ENCODE assay signal across 8 cellular contexts in genomic region chr15:63381301-63382192, GRCh38. TPM values are rescaled to one million over a fixed set of nuclear protein-coding genes. Genes with fewer than 3 reads are reported as not detected.
DNase-seq lines count a peak whose midpoint lies in the region; ATAC-seq and TF ChIP-seq lines count a peak whose summit lies in the region.

Gene CA12, minus strand, starts transcription at chr15:63381846. Its CDS starts 126 bp downstream, at chr15:63381720.

- intact Hi-C loops in A673 (cut with micrococcal nuclease; ENCODE audit: unreplicated experiment) (no loop called here), HCT116 (cut with micrococcal nuclease) (no loop called here)

- H2AFZ ChIP-seq in HCT116 (ENCODE audit: low read depth, low read length, poor library complexity, severe bottlenecking): peak within 1 kb of the TSS; percentile 75

- peak within 1 kb of the TSS; percentile 57 for H3K9ac ChIP-seq in HCT116 (ENCODE audit: low read length)

- BruUV-seq in A673 (replicated peaks; lab: Mats Ljungman, UMichigan) (no TSS peak), HCT116 (replicated peaks; lab: Mats Ljungman, UMichigan) (no TSS peak)

- CTCF ChIA-PET in A673 (lab: Charles Lee) (no interaction called here), HCT116 (lab: Charles Lee) (no interaction called here)

- DNase-seq in A673 (ENCODE audit: low spot score) (peak; percentile 24), HCT116 (ENCODE audit: low read depth, low spot score) (no peak), omental fat pad (ENCODE audit: low spot score) (no peak), SIG-M5 treated with dmso at 0.1 percent for 504 hours (lab: John Stamatoyannopoulos, UW; ENCODE audit: unreplicated experiment) (no peak)
- DNase-seq in activated T-cell treated with anti-CD3 and anti-CD28 coated beads, Interleukin-2, amount 50 U/mL, for 48 hours: peak; percentile 43 to 48

- H3K27ac ChIP-seq in A673 (ENCODE audit: low read depth, low read length, poor library complexity, severe bottlenecking) (no peak within 1 kb of the TSS), HCT116 (ENCODE audit: low read depth, low read length) (peak within 1 kb of the TSS; percentile 7; the same call in 1 of the 2 replicates), gastroesophageal sphincter (peak within 1 kb of the TSS in 2 of 4 donors; percentile 39 to 69)

- WGBS in gastroesophageal sphincter (ENCODE audit: low coverage in 1 of 2), 2 donors: 0 to 5% methylated on average over 9 to 17 of the region's 58 CpGs

- no peaks in the 10 kb centered on the region for H4K20me1 ChIP-seq in HCT116 (ENCODE audit: insufficient read depth)

- no peak for TF ChIP-seq CTCF in A673 (conservative IDR thresholded peaks at IDR 0.05; ENCODE audit: low read depth, low read length)
- TF ChIP-seq CTCF in HCT116 (IDR thresholded peaks at IDR 0.05 in 2 of 3, conservative IDR thresholded peaks at IDR 0.05 in 1 of 3; ENCODE audit: borderline replicate concordance in 1 of 3, insufficient read depth in 1 of 3, low read depth in 2 of 3, low read length in 2 of 3): no peak
- no peak for TF ChIP-seq CTCF in gastroesophageal sphincter (IDR thresholded peaks at IDR 0.05)
- TF ChIP-seq CTCF in omental fat pad (IDR thresholded peaks at IDR 0.05): no peak

- ATAC-seq in HCT116: peak; percentile 80
- peak; percentile 69 for ATAC-seq in gastroesophageal sphincter
- peak; percentile 69 for ATAC-seq in omental fat pad (ENCODE audit: low FRiP score)
- no peak for ATAC-seq in HG03108 (IDR thresholded peaks at IDR 0.05; ENCODE audit: unreplicated experiment)
- no peak for ATAC-seq in GM19463 (IDR thresholded peaks at IDR 0.05; ENCODE audit: unreplicated experiment)

- RAD21 ChIA-PET in HCT116 (lab: Charles Lee; ENCODE audit: low non-redundant PET in 1 of 2, low total read pairs in 2 of 2, uncharacterized antibody in 2 of 2, unreplicated experiment in 2 of 2): no interaction called here

- H3K4me3 ChIP-seq in A673 (ENCODE audit: low read depth, low read length, poor library complexity, severe bottlenecking) (peak within 1 kb of the TSS; percentile 34), HCT116 (replicated peaks in 1 of 2; ENCODE audit: low read depth in 1 of 2, low read length in 2 of 2) (peak within 1 kb of the TSS; percentile 38 to 57), gastroesophageal sphincter (peak within 1 kb of the TSS; percentile 20 to 59)

- no peaks in the 10 kb centered on the region for H3K9me2 ChIP-seq in HCT116 (ENCODE audit: insufficient read depth)

- H3K4me1 ChIP-seq in A673 (ENCODE audit: insufficient read depth, low read length, poor library complexity, severe bottlenecking) (peaks cover 10% of the 10 kb centered on the region), HCT116 (ENCODE audit: control insufficient read depth in 1 of 2, insufficient read depth in 2 of 2, low read length in 2 of 2) (peaks cover 7 to 39% of the 10 kb centered on the region in 2 experiments; a peak in 3 of 4 replicates), gastroesophageal sphincter (peaks cover 0 to 30% (median 7%) of the 10 kb centered on the region in 3 donors)

- H3K9me3 ChIP-seq in A673 (ENCODE audit: low read depth, low read length, poor library complexity, severe bottlenecking) (no peaks in the 10 kb centered on the region), HCT116 (ENCODE audit: control insufficient read depth in 1 of 2, insufficient read depth in 1 of 2, low read depth in 1 of 2, low read length in 2 of 2) (no peaks in the 10 kb centered on the region), gastroesophageal sphincter (no peaks in the 10 kb centered on the region)

- peak within 1 kb of the TSS; percentile 91 for H3K4me2 ChIP-seq in HCT116 (ENCODE audit: low read length)

- TF ChIP-seq POLR2A in HCT116 (IDR thresholded peaks at IDR 0.05; ENCODE audit: borderline replicate concordance, extremely low read depth, insufficient read depth, insufficient read length) (no peak), gastroesophageal sphincter (IDR thresholded peaks at IDR 0.05) (no peak)

- TF ChIP-seq EP300 in gastroesophageal sphincter (IDR thresholded peaks at IDR 0.05): no peak

- H3K36me3 ChIP-seq in A673 (ENCODE audit: insufficient read depth, low read length, poor library complexity, severe bottlenecking) (no peaks in the 10 kb centered on the region), HCT116 (ENCODE audit: control insufficient read depth in 1 of 2, insufficient read depth in 2 of 2, low read length in 2 of 2) (no peaks in the 10 kb centered on the region), gastroesophageal sphincter (no peaks in the 10 kb centered on the region)

- peaks cover 8% of the 10 kb centered on the region for H3K27me3 ChIP-seq in A673 (replicated peaks; ENCODE audit: insufficient read depth, low read depth, low read length, poor library complexity)
- peaks cover 4% of the 10 kb centered on the region; the same call in 1 of the 2 replicates for H3K27me3 ChIP-seq in HCT116 (ENCODE audit: insufficient read depth, low read length)
- H3K27me3 ChIP-seq in gastroesophageal sphincter: peaks cover 5% of the 10 kb centered on the region

- no peak for TF ChIP-seq RAD21 in HCT116 (IDR thresholded peaks at IDR 0.05; ENCODE audit: low read depth)

- POLR2A ChIA-PET in A673 (lab: Charles Lee; ENCODE audit: low non-redundant PET): no interaction called here
- POLR2A ChIA-PET in HCT116 (lab: Charles Lee): interaction anchor here (1.2 kb wide), 1 partner anchor 9 kb away, joined by 3 read pairs; no protein-coding TSS in a partner anchor

- H3K79me2 ChIP-seq in HCT116 (ENCODE audit: insufficient read depth, low read length): no peaks in the 10 kb centered on the region

TF ChIP-seq in HCT116, 20 proteins besides CTCF, POLR2A, EP300 and RAD21:
- TF ChIP-seq TCF7L2 (IDR thresholded peaks at IDR 0.05; ENCODE audit: borderline replicate concordance, extremely low read depth, insufficient read depth, insufficient read length) (no peak), CEBPB (IDR thresholded peaks at IDR 0.05; ENCODE audit: low read depth) (no peak), SRF (IDR thresholded peaks at IDR 0.05; ENCODE audit: low read depth) (no peak), POLR2AphosphoS5 (IDR thresholded peaks at IDR 0.05; ENCODE audit: low read depth, low read length) (no peak), SP1 (IDR thresholded peaks at IDR 0.05; ENCODE audit: low read depth) (no peak)
- TF ChIP-seq, protein P1, sequence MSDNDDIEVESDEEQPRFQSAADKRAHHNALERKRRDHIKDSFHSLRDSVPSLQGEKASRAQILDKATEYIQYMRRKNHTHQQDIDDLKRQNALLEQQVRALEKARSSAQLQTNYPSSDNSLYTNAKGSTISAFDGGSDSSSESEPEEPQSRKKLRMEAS (IDR thresholded peaks at IDR 0.05): peak; percentile 44; the same call in 1 of the 2 replicates

RNA-seq across cellular contexts. Expression of gene CA12, which starts in this region (rescaled TPM):
- 0.68 and 0.97 TPM in 2 replicates for total RNA-seq in A673 (2021)
- 1.8 TPM for total RNA-seq in HCT116 (2021; ENCODE audit: unreplicated experiment)
- polyA plus RNA-seq in HCT116 (2012): 2.0 TPM in 2 replicates
- 10 to 100 TPM; 13.3 to 46.7 (median 17.5) TPM for total RNA-seq in gastroesophageal sphincter
- 10 to 100 TPM in 2 of 4 donors, 1 to 10 TPM in 1, under 1 TPM in 1; 0.75 to 27.1 (median 10.2) TPM for total RNA-seq in omental fat pad

Comparison
In these comparisons a context has a peak if more than half of its experiments do, and no peak if none do; other contexts are left out.
1. Peak in DNase-seq and H3K4me3 ChIP-seq in A673; RNA of the gene not detected or under 1 TPM.
2. DNase-seq: peak in activated T-cell treated with anti-CD3 and anti-CD28 coated beads, Interleukin-2, amount 50 U/mL, for 48 hours (2 of 2); none in HCT116 (single experiment), omental fat pad (single experiment) and SIG-M5 treated with dmso at 0.1 percent for 504 hours (single experiment).
3. ATAC-seq: peak in HCT116 (single experiment), gastroesophageal sphincter (single experiment) and omental fat pad (single experiment); none in HG03108 (single experiment) and GM19463 (single experiment).
4. Peak in every context shown above with its lines, with median percentiles within 50 percentile points of each other: H3K4me3 ChIP-seq.